35 cellular contexts compared by ENCODE assay signal in genomic region chr10:130862626-130863025, GRCh38.
"Had no signal": no experiment of that assay in that cellular context is flagged by ENCODE, and none has a peak within 500 bp of the region (broad histone marks: within the 10 kb centered on the region; RNA-seq: fewer than 3 reads in every experiment).

No MANE protein-coding gene starts in this region.

- H3K27ac ChIP-seq: adrenal gland, body of pancreas, brain microvascular endothelial cell, breast epithelium, VCaP had no signal

- H3K4me3 Mint-ChIP-seq: activated B cell treated with CpG ODN at 0.5 μM for 24 hours; activated CD4-positive, alpha-beta memory T cell treated with anti-CD3 and anti-CD28 coated beads for 36 hours; activated CD4-positive, alpha-beta T cell treated with anti-CD3 and anti-CD28 coated beads, Interleukin-2, amount 10 ng/mL, durations not matched to agents 24 days and 14 days; activated CD8-positive, alpha-beta T cell treated with anti-CD3 and anti-CD28 coated beads for 36 hours; activated naive CD4-positive, alpha-beta T cell treated with anti-CD3 and anti-CD28 coated beads for 36 hours; activated naive CD8-positive, alpha-beta T cell treated with anti-CD3 and anti-CD28 coated beads for 36 hours; activated T-cell treated with anti-CD3 and anti-CD28 coated beads, Interleukin-2, amount 50 U/mL, for 4 hours; activated T-cell treated with anti-CD3 and anti-CD28 coated beads, Interleukin-2, amount 50 U/mL, for 72 hours; activated T-helper 1 cell treated with anti-CD3 and anti-CD28 coated beads, Interleukin-12 subunit alpha, Interleukin-12 subunit beta, Interleukin-2, Interleukin-4 antibody, amounts not matched to agents 30 ng/mL and 10 ng/mL and 1 ng/mL, durations not matched to agents 14 hours and 24 hours and 36 hours; activated T-helper 17 cell treated with anti-CD3 and anti-CD28 coated beads, Interleukin-2, amount 50 U/mL, for 72 hours; T-helper 1 cell treated with Interleukin-12 subunit alpha and Interleukin-12 subunit beta and Interleukin-4 antibody, amounts not matched to agents 30 μg/mL and 1 μg/mL, for 36 hours; T-helper 2 cell treated with Interferon-gamma antibody and Interleukin-4, amounts not matched to agents 5 μg/mL and 100 μg/mL, for 36 hours had no signal

- H3K36me3 ChIP-seq: adrenal gland, brain microvascular endothelial cell, breast epithelium had no signal

- H3K4me1 ChIP-seq: adrenal gland, body of pancreas, breast epithelium had no signal

- H3K27me3 Mint-ChIP-seq: activated B cell treated with CpG ODN at 0.5 μM for 24 hours; activated CD4-positive, alpha-beta T cell treated with anti-CD3 and anti-CD28 coated beads, Interleukin-2, amount 10 ng/mL, durations not matched to agents 24 days and 14 days; activated CD8-positive, alpha-beta T cell treated with anti-CD3 and anti-CD28 coated beads for 36 hours; activated naive CD8-positive, alpha-beta T cell treated with anti-CD3 and anti-CD28 coated beads for 36 hours had no signal

- DNase-seq: activated B cell treated with CpG ODN at 0.5 μM for 24 hours; activated CD4-positive, alpha-beta memory T cell treated with anti-CD3 and anti-CD28 coated beads for 36 hours; activated CD4-positive, alpha-beta T cell treated with anti-CD3 and anti-CD28 coated beads for 4 hours; activated CD4-positive, alpha-beta T cell treated with anti-CD3 and anti-CD28 coated beads, Interleukin-2, amount 10 ng/mL, durations not matched to agents 24 days and 14 days; activated CD4-positive, alpha-beta T cell treated with anti-CD3 and anti-CD28 coated beads, Interleukin-2, amount 50 U/mL, for 1 hour; activated CD4-positive, alpha-beta T cell treated with anti-CD3 and anti-CD28 coated beads, Interleukin-2, amount 50 U/mL, for 4 hours; activated CD4-positive, CD25-positive, alpha-beta regulatory T cell treated with anti-CD3 and anti-CD28 coated beads, Interleukin-2, amount 50 U/mL, for 72 hours; activated CD8-positive, alpha-beta memory T cell treated with anti-CD3 and anti-CD28 coated beads, Interleukin-2, amount 50 U/mL, for 4 hours; activated CD8-positive, alpha-beta T cell treated with anti-CD3 and anti-CD28 coated beads for 36 hours; activated effector memory CD4-positive, alpha-beta T cell treated with anti-CD3 and anti-CD28 coated beads, Interleukin-2, amount 50 U/mL, for 16 hours; activated gamma-delta T cell treated with Interleukin-2 at 50 U/mL for 16 hours; activated naive CD4-positive, alpha-beta T cell; activated naive CD4-positive, alpha-beta T cell treated with anti-CD3 and anti-CD28 coated beads for 36 hours; activated naive CD4-positive, alpha-beta T cell treated with anti-CD3 and anti-CD28 coated beads, Interleukin-2, amount 50 U/mL, for 16 hours; activated naive CD8-positive, alpha-beta T cell treated with anti-CD3 and anti-CD28 coated beads for 36 hours; activated T-cell treated with anti-CD3 and anti-CD28 coated beads for 4 hours; activated T-cell treated with anti-CD3 and anti-CD28 coated beads, Interleukin-2, amount 50 U/mL, for 1 hour; activated T-cell treated with anti-CD3 and anti-CD28 coated beads, Interleukin-2, amount 50 U/mL, for 4 hours; activated T-cell treated with anti-CD3 and anti-CD28 coated beads, Interleukin-2, amount 50 U/mL, for 72 hours; adrenal gland; amniotic stem cell; aorta; body of pancreas; brain microvascular endothelial cell; central memory CD4-positive, alpha-beta T cell; T-helper 1 cell; T-helper 2 cell; T-helper 9 cell had no signal

- H3K9me3 ChIP-seq: adrenal gland, body of pancreas, breast epithelium had no signal

- ATAC-seq: activated CD8-positive, alpha-beta T cell treated with anti-CD3 and anti-CD28 coated beads for 36 hours; activated naive CD4-positive, alpha-beta T cell treated with anti-CD3 and anti-CD28 coated beads, Interleukin-2, amount 50 U/mL, for 72 hours; activated T-cell treated with anti-CD3 and anti-CD28 coated beads, Interleukin-2, amount 50 U/mL, for 4 hours; activated T-cell treated with anti-CD3 and anti-CD28 coated beads, Interleukin-2, amount 50 U/mL, for 72 hours; activated T-helper 17 cell treated with anti-CD3 and anti-CD28 coated beads, Interleukin-2, amount 50 U/mL, for 72 hours; body of pancreas had no signal

- H3K9me3 Mint-ChIP-seq: activated B cell treated with CpG ODN at 0.5 μM for 24 hours; activated CD4-positive, alpha-beta memory T cell treated with anti-CD3 and anti-CD28 coated beads for 36 hours; activated CD4-positive, alpha-beta T cell treated with anti-CD3 and anti-CD28 coated beads, Interleukin-2, amount 10 ng/mL, durations not matched to agents 24 days and 14 days; activated CD8-positive, alpha-beta T cell treated with anti-CD3 and anti-CD28 coated beads for 36 hours; activated naive CD4-positive, alpha-beta T cell treated with anti-CD3 and anti-CD28 coated beads for 36 hours; activated naive CD4-positive, alpha-beta T cell treated with anti-CD3 and anti-CD28 coated beads, Interleukin-2, amount 50 U/mL, for 72 hours; activated naive CD8-positive, alpha-beta T cell treated with anti-CD3 and anti-CD28 coated beads for 36 hours; activated T-cell treated with anti-CD3 and anti-CD28 coated beads, Interleukin-2, amount 50 U/mL, for 4 hours; activated T-cell treated with anti-CD3 and anti-CD28 coated beads, Interleukin-2, amount 50 U/mL, for 72 hours; activated T-helper 1 cell treated with anti-CD3 and anti-CD28 coated beads, Interleukin-12 subunit alpha, Interleukin-12 subunit beta, Interleukin-2, Interleukin-4 antibody, amounts not matched to agents 30 ng/mL and 10 ng/mL and 1 ng/mL, durations not matched to agents 14 hours and 24 hours and 36 hours; activated T-helper 17 cell treated with anti-CD3 and anti-CD28 coated beads, Interleukin-2, amount 50 U/mL, for 72 hours; T-helper 1 cell treated with Interleukin-12 subunit alpha and Interleukin-12 subunit beta and Interleukin-4 antibody, amounts not matched to agents 30 μg/mL and 1 μg/mL, for 36 hours; T-helper 2 cell treated with Interferon-gamma antibody and Interleukin-4, amounts not matched to agents 5 μg/mL and 100 μg/mL, for 36 hours had no signal

- H3K27me3 ChIP-seq: adrenal gland, body of pancreas, brain microvascular endothelial cell had no signal

- H3K36me3 Mint-ChIP-seq: activated CD4-positive, alpha-beta memory T cell treated with anti-CD3 and anti-CD28 coated beads for 36 hours; activated naive CD8-positive, alpha-beta T cell treated with anti-CD3 and anti-CD28 coated beads for 36 hours had no signal

- H3K4me1 Mint-ChIP-seq: activated B cell treated with CpG ODN at 0.5 μM for 24 hours; activated CD4-positive, alpha-beta T cell treated with anti-CD3 and anti-CD28 coated beads, Interleukin-2, amount 10 ng/mL, durations not matched to agents 24 days and 14 days; activated naive CD8-positive, alpha-beta T cell treated with anti-CD3 and anti-CD28 coated beads for 36 hours; activated T-helper 17 cell treated with anti-CD3 and anti-CD28 coated beads, Interleukin-2, amount 50 U/mL, for 72 hours had no signal

- H3K27ac Mint-ChIP-seq: activated B cell treated with CpG ODN at 0.5 μM for 24 hours; activated CD4-positive, alpha-beta memory T cell treated with anti-CD3 and anti-CD28 coated beads for 36 hours; activated CD4-positive, alpha-beta T cell treated with anti-CD3 and anti-CD28 coated beads, Interleukin-2, amount 10 ng/mL, durations not matched to agents 24 days and 14 days; activated CD8-positive, alpha-beta T cell treated with anti-CD3 and anti-CD28 coated beads for 36 hours; activated naive CD4-positive, alpha-beta T cell treated with anti-CD3 and anti-CD28 coated beads for 36 hours; activated naive CD4-positive, alpha-beta T cell treated with anti-CD3 and anti-CD28 coated beads, Interleukin-2, amount 50 U/mL, for 72 hours; activated naive CD8-positive, alpha-beta T cell treated with anti-CD3 and anti-CD28 coated beads for 36 hours; activated T-cell treated with anti-CD3 and anti-CD28 coated beads, Interleukin-2, amount 50 U/mL, for 72 hours; activated T-helper 1 cell treated with anti-CD3 and anti-CD28 coated beads, Interleukin-12 subunit alpha, Interleukin-12 subunit beta, Interleukin-2, Interleukin-4 antibody, amounts not matched to agents 30 ng/mL and 10 ng/mL and 1 ng/mL, durations not matched to agents 14 hours and 24 hours and 36 hours; activated T-helper 17 cell treated with anti-CD3 and anti-CD28 coated beads, Interleukin-2, amount 50 U/mL, for 72 hours; T-helper 1 cell treated with Interleukin-12 subunit alpha and Interleukin-12 subunit beta and Interleukin-4 antibody, amounts not matched to agents 30 μg/mL and 1 μg/mL, for 36 hours; T-helper 2 cell treated with Interferon-gamma antibody and Interleukin-4, amounts not matched to agents 5 μg/mL and 100 μg/mL, for 36 hours had no signal

- H3K4me3 ChIP-seq: adrenal gland, body of pancreas, breast epithelium had no signal
